Comparison of ENCODE assay signal across 16 cellular contexts in the genomic region with DNA sequence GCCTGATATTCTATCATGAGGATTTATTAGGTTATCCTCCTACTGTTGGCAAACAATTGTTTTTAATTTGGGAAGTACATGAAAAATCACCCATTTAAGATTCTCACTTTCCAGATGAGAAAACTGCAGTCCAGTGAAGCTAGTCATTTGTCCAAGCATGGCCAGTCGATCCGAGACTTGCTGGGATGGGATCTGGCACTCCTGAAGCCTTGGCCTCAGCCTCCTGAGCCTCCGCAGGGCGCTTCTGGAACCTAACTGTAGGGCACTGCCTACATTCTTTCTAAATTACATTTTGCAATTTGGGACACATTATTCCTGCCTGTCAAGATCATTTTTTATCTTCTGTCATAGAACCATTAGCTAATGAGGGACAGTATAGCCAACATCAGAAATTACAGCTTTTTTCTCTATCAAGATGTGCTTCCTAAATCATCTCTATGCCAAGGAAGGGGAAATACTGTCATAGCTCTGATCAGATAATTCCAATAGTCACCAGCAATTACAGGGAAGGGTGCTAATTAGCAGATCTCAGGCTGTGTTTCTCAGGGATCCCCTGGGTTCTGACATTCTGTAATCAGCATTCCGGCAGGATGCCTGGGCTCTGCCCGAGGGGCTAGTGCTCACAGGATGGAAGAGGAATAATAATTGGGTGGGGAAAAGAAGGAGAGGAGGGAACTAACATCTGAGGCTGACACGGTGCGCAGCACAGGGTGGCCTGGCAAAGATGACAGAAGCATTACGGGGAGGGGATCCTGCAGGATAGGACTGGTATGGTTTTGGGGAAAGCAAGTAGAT.
"Had no signal": no experiment of that assay in that cellular context is flagged by ENCODE, and none has a peak within 500 bp of the region (broad histone marks: within the 10 kb centered on the region; RNA-seq: fewer than 3 reads in every experiment).

No MANE protein-coding gene starts in this region.

- DNase-seq: activated CD4-positive, alpha-beta T cell treated with anti-CD3 and anti-CD28 coated beads for 4 hours; activated CD8-positive, alpha-beta memory T cell treated with anti-CD3 and anti-CD28 coated beads, Interleukin-2, amount 50 U/mL, for 4 hours; activated CD8-positive, alpha-beta T cell treated with anti-CD3 and anti-CD28 coated beads, Interleukin-2, amount 10 ng/mL, durations not matched to agents 7 days and 5 days; activated gamma-delta T cell treated with Interleukin-2 at 50 U/mL for 16 hours; activated naive CD8-positive, alpha-beta T cell treated with anti-CD3 and anti-CD28 coated beads for 36 hours; amygdala; cortex of kidney; effector CD8-positive, alpha-beta T cell; foreskin keratinocyte; left colon; naive thymus-derived CD8-positive, alpha-beta T cell; stimulated activated CD4-positive, alpha-beta T cell treated with anti-CD3 and anti-CD28 coated beads, Interleukin-2, amount 100 ng/mL, for 24 hours; T-helper 2 cell; thyroid gland; uterus had no signal

- H3K9ac ChIP-seq: parathyroid adenoma had no signal

- H3K4me3 ChIP-seq: thyroid gland, uterus had no signal

- H3K36me3 Mint-ChIP-seq: activated naive CD8-positive, alpha-beta T cell treated with anti-CD3 and anti-CD28 coated beads for 36 hours; naive thymus-derived CD8-positive, alpha-beta T cell had no signal

- H3K9me3 ChIP-seq: thyroid gland, uterus had no signal

- H3K27ac Mint-ChIP-seq: activated CD8-positive, alpha-beta T cell treated with anti-CD3 and anti-CD28 coated beads, Interleukin-2, amount 10 ng/mL, durations not matched to agents 7 days and 5 days; activated naive CD8-positive, alpha-beta T cell treated with anti-CD3 and anti-CD28 coated beads for 36 hours had no signal

- H3K36me3 ChIP-seq: thyroid gland, uterus had no signal

- H3K4me3 Mint-ChIP-seq: activated CD8-positive, alpha-beta T cell treated with anti-CD3 and anti-CD28 coated beads, Interleukin-2, amount 10 ng/mL, durations not matched to agents 7 days and 5 days; activated naive CD8-positive, alpha-beta T cell treated with anti-CD3 and anti-CD28 coated beads for 36 hours; naive thymus-derived CD8-positive, alpha-beta T cell had no signal

- H3K4me1 Mint-ChIP-seq: activated naive CD8-positive, alpha-beta T cell treated with anti-CD3 and anti-CD28 coated beads for 36 hours; naive thymus-derived CD8-positive, alpha-beta T cell had no signal

- H3K9me3 Mint-ChIP-seq: activated naive CD8-positive, alpha-beta T cell treated with anti-CD3 and anti-CD28 coated beads for 36 hours; naive thymus-derived CD8-positive, alpha-beta T cell had no signal

- H3K27ac ChIP-seq: foreskin keratinocyte, parathyroid adenoma, thyroid gland, uterus had no signal

- ATAC-seq: activated CD8-positive, alpha-beta T cell treated with anti-CD3 and anti-CD28 coated beads, Interleukin-2, amount 10 ng/mL, durations not matched to agents 7 days and 5 days; foreskin keratinocyte; left colon; naive thymus-derived CD8-positive, alpha-beta T cell had no signal
